In the genomic region with DNA sequence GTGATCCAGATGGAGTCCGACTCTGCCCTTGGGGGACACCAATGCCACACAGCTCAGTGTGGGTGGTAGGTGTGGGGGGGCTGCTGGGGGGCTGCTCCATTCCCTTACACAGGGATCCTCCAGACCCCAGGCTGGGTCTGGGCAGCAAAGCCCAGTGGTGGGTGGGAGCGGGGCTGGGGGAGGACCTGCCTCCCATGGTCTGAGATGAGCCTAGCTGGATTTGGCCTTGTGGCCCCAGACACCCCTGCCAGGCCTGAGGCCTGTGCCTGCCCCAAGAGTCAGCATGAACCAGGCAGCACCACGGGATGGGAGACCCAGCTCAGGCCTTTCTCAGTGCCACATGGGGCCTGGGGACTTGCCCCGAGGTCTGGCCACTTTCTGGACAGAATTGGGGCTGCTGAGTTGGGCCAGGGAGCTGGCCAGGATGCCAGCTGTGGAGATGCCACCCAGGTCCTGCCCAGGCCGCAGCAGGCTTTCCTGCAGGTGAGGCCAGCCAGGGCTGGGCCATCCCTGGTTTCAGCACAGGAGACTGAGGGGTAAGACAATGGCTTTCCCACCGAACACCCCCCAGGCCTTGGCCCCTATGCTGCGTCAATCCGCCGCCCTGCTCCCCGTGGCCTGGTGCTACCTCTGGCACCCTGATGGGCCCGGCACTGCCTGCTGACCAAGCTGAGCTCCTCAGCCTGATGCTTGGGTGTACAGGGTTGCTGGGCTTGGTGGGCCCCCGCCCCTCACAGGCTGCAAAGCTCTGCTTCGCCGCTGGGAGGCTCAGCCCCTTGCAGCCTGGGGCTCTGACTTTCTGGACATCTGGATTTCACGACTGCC, we compare ENCODE assay signal across 15 cellular contexts. TPM values are rescaled to one million over a fixed set of nuclear protein-coding genes. Genes with fewer than 3 reads are reported as not detected.
DNase-seq lines count a peak whose midpoint lies in the region; ATAC-seq, FAIRE-seq and TF ChIP-seq lines count a peak whose summit lies in the region.
"Had no signal": no experiment of that assay in that cellular context is flagged by ENCODE, and none has a peak within 500 bp of the region (broad histone marks: within the 10 kb centered on the region; RNA-seq: fewer than 3 reads in every experiment).

No MANE protein-coding gene starts in this region.

- H3K9ac ChIP-seq in astrocyte (ENCODE audit: low read length), result peak overlapping the region; percentile 48

- peaks cover 51% of the 10 kb centered on the region for H4K20me1 ChIP-seq in astrocyte (ENCODE audit: insufficient read depth, low read length)

- H3K9me3 Mint-ChIP-seq in astrocyte (ENCODE audit: unreplicated experiment), result no peaks in the 10 kb centered on the region
- H3K9me3 Mint-ChIP-seq in activated CD4-positive, alpha-beta memory T cell treated with anti-CD3 and anti-CD28 coated beads, Interleukin-2, amount 10 ng/mL, durations not matched to agents 7 days and 5 days, result no peaks in the 10 kb centered on the region
- H3K9me3 Mint-ChIP-seq: activated naive CD8-positive, alpha-beta T cell treated with anti-CD3 and anti-CD28 coated beads, Interleukin-2, amount 50 U/mL, for 24 hours had no signal

- ATAC-seq in GM21423 (IDR thresholded peaks at IDR 0.05; ENCODE audit: unreplicated experiment), result no peak
- ATAC-seq: activated naive CD8-positive, alpha-beta T cell treated with anti-CD3 and anti-CD28 coated beads, Interleukin-2, amount 50 U/mL, for 24 hours; psoas muscle had no signal

- no peak overlapping the region for H3K27ac ChIP-seq in astrocyte (ENCODE audit: low read depth, low read length)
- H3K27ac ChIP-seq in tibial artery, result no peak overlapping the region
- H3K27ac ChIP-seq: psoas muscle, suprapubic skin had no signal

- H3K4me3 Mint-ChIP-seq in astrocyte (ENCODE audit: unreplicated experiment), result no peak overlapping the region
- no peak overlapping the region for H3K4me3 Mint-ChIP-seq in activated CD4-positive, alpha-beta memory T cell treated with anti-CD3 and anti-CD28 coated beads, Interleukin-2, amount 10 ng/mL, durations not matched to agents 7 days and 5 days
- H3K4me3 Mint-ChIP-seq: activated naive CD8-positive, alpha-beta T cell treated with anti-CD3 and anti-CD28 coated beads, Interleukin-2, amount 50 U/mL, for 24 hours had no signal

- H3K27ac Mint-ChIP-seq in astrocyte (ENCODE audit: unreplicated experiment), result no peak overlapping the region
- H3K27ac Mint-ChIP-seq in activated CD4-positive, alpha-beta memory T cell treated with anti-CD3 and anti-CD28 coated beads, Interleukin-2, amount 10 ng/mL, durations not matched to agents 7 days and 5 days, result no peak overlapping the region
- H3K27ac Mint-ChIP-seq: activated naive CD8-positive, alpha-beta T cell treated with anti-CD3 and anti-CD28 coated beads, Interleukin-2, amount 50 U/mL, for 24 hours had no signal

- peaks cover 9% of the 10 kb centered on the region for H3K4me1 Mint-ChIP-seq in astrocyte (ENCODE audit: low read depth, unreplicated experiment)
- no peaks in the 10 kb centered on the region for H3K4me1 Mint-ChIP-seq in activated CD4-positive, alpha-beta memory T cell treated with anti-CD3 and anti-CD28 coated beads, Interleukin-2, amount 10 ng/mL, durations not matched to agents 7 days and 5 days
- H3K4me1 Mint-ChIP-seq: activated naive CD8-positive, alpha-beta T cell treated with anti-CD3 and anti-CD28 coated beads, Interleukin-2, amount 50 U/mL, for 24 hours had no signal

- intact Hi-C loops in tibial artery (cut with DNase I; ENCODE audit: low total_unique reads), result no loop called here

- peak; percentile 8 for DNase-seq in activated CD8-positive, alpha-beta memory T cell treated with anti-CD3 and anti-CD28 coated beads, Interleukin-2, amount 50 U/mL, for 4 hours
- DNase-seq in activated CD8-positive, alpha-beta memory T cell treated with anti-CD3 and anti-CD28 coated beads, Interleukin-2, amount 50 U/mL, for 48 hours, result no peak
- DNase-seq in astrocyte (ENCODE audit: low read depth) (no peak), iPS-NIHi7 (ENCODE audit: extremely low spot score) (peak; percentile 66), tibial artery (peak; percentile 16 to 56), SKM-1 (lab: John Stamatoyannopoulos, UW; ENCODE audit: unreplicated experiment) (no peak)
- DNase-seq in activated CD4-positive, alpha-beta memory T cell treated with anti-CD3 and anti-CD28 coated beads, Interleukin-2, amount 10 ng/mL, durations not matched to agents 7 days and 5 days, result no peak
- DNase-seq: activated naive CD8-positive, alpha-beta T cell treated with anti-CD3 and anti-CD28 coated beads, Interleukin-2, amount 50 U/mL, for 24 hours; DND-41; effector CD4-positive, alpha-beta T cell; NCI-H1417 treated with DMSO at 0.1 percent for 48 hours; NCI-H748 treated with DMSO at 0.1 percent for 48 hours had no signal

- no peaks in the 10 kb centered on the region for H3K9me3 ChIP-seq in astrocyte (ENCODE audit: insufficient read depth, low read depth, low read length)
- H3K9me3 ChIP-seq in tibial artery, result no peaks in the 10 kb centered on the region
- H3K9me3 ChIP-seq: psoas muscle, suprapubic skin had no signal

- FAIRE-seq in astrocyte (lab: Jason Lieb, UNC), result no peak

- H3K36me3 Mint-ChIP-seq in astrocyte (ENCODE audit: low read depth, unreplicated experiment), result peaks cover 2% of the 10 kb centered on the region
- H3K36me3 Mint-ChIP-seq in activated CD4-positive, alpha-beta memory T cell treated with anti-CD3 and anti-CD28 coated beads, Interleukin-2, amount 10 ng/mL, durations not matched to agents 7 days and 5 days (ENCODE audit: low read depth), result no peaks in the 10 kb centered on the region

- POLR2A ChIA-PET in activated CD4-positive, alpha-beta memory T cell treated with anti-CD3 and anti-CD28 coated beads, Interleukin-2, amount 10 ng/mL, durations not matched to agents 7 days and 5 days (lab: Charles Lee), result interaction anchor here (0.9 kb wide), 1 partner anchor 95 kb away, joined by 3 read pairs; the partner anchor contains the start of gene CEBPA

- no peaks in the 10 kb centered on the region for H3K27me3 ChIP-seq in astrocyte (ENCODE audit: insufficient read depth, low read length)
- no peaks in the 10 kb centered on the region for H3K27me3 ChIP-seq in tibial artery
- H3K27me3 ChIP-seq: suprapubic skin had no signal

- peaks cover 2% of the 10 kb centered on the region for H3K27me3 Mint-ChIP-seq in astrocyte (ENCODE audit: low read depth, unreplicated experiment)
- H3K27me3 Mint-ChIP-seq in activated CD4-positive, alpha-beta memory T cell treated with anti-CD3 and anti-CD28 coated beads, Interleukin-2, amount 10 ng/mL, durations not matched to agents 7 days and 5 days, result no peaks in the 10 kb centered on the region
- H3K27me3 Mint-ChIP-seq: activated naive CD8-positive, alpha-beta T cell treated with anti-CD3 and anti-CD28 coated beads, Interleukin-2, amount 50 U/mL, for 24 hours had no signal

- no peaks in the 10 kb centered on the region for H3K79me2 ChIP-seq in astrocyte (ENCODE audit: insufficient read depth, low read length)

- no peak overlapping the region for H3K4me3 ChIP-seq in astrocyte (ENCODE audit: insufficient read depth, low read depth, low read length)
- H3K4me3 ChIP-seq in tibial artery, result no peak overlapping the region
- H3K4me3 ChIP-seq: psoas muscle, suprapubic skin had no signal

- peak overlapping the region; percentile 46 for H3K4me2 ChIP-seq in astrocyte (ENCODE audit: low read length)

- no peak overlapping the region for H2AFZ ChIP-seq in astrocyte (ENCODE audit: low read depth, low read length)

- CTCF ChIA-PET in activated CD4-positive, alpha-beta memory T cell treated with anti-CD3 and anti-CD28 coated beads, Interleukin-2, amount 10 ng/mL, durations not matched to agents 7 days and 5 days (lab: Charles Lee), result interaction anchor here (0.8 to 1.3 kb wide), 2 partner anchors 9 to 23 kb away, joined by 3 read pairs; no protein-coding TSS in a partner anchor

- peaks cover 38% of the 10 kb centered on the region for H3K4me1 ChIP-seq in astrocyte (ENCODE audit: insufficient read depth, low read length)
- H3K4me1 ChIP-seq in tibial artery, result peaks cover 0 to 49% (median 33%) of the 10 kb centered on the region in 4 donors

- peak; percentile 9 for TF ChIP-seq CTCF in astrocyte (IDR thresholded peaks at IDR 0.05; ENCODE audit: insufficient read depth, low read depth, low read length)
- TF ChIP-seq CTCF in tibial artery (IDR thresholded peaks at IDR 0.05), result no peak

- H3K36me3 ChIP-seq in astrocyte (ENCODE audit: insufficient read depth, low read length), result no peaks in the 10 kb centered on the region
- peaks cover 0 to 15% (median 0%) of the 10 kb centered on the region in 3 donors for H3K36me3 ChIP-seq in tibial artery
- H3K36me3 ChIP-seq: suprapubic skin had no signal

RNA-seq across cellular contexts. Expression of gene CEBPG, which starts 24.2 kb away (rescaled TPM):
- total RNA-seq in astrocyte, result 31.7 and 34.0 TPM in 2 replicates
- 10 to 100 TPM; 30.0 to 31.4 TPM for total RNA-seq in activated CD4-positive, alpha-beta memory T cell treated with anti-CD3 and anti-CD28 coated beads, Interleukin-2, amount 10 ng/mL, durations not matched to agents 7 days and 5 days

Comparison
In these comparisons a context has a peak if more than half of its experiments do, and no peak if none do; other contexts are left out.
1. DNase-seq: peak in activated CD8-positive, alpha-beta memory T cell treated with anti-CD3 and anti-CD28 coated beads, Interleukin-2, amount 50 U/mL, for 4 hours (single experiment), iPS-NIHi7 (single experiment) and tibial artery (2 of 2); none in activated CD8-positive, alpha-beta memory T cell treated with anti-CD3 and anti-CD28 coated beads, Interleukin-2, amount 50 U/mL, for 48 hours (single experiment), astrocyte (single experiment), activated CD4-positive, alpha-beta memory T cell treated with anti-CD3 and anti-CD28 coated beads, Interleukin-2, amount 10 ng/mL, durations not matched to agents 7 days and 5 days (single experiment) and SKM-1 (single experiment).